ENCODE assay signal across 8 cellular contexts in genomic region chr12:57476162-57476992, GRCh38. TPM values are rescaled to one million over a fixed set of nuclear protein-coding genes. Genes with fewer than 3 reads are reported as not detected.
DNase-seq lines count a peak whose midpoint lies in the region; ATAC-seq and TF ChIP-seq lines count a peak whose summit lies in the region.

No MANE protein-coding gene starts in this region.

- peak overlapping the region; percentile 76 to 92 (median 84) for H3K27ac ChIP-seq in BLaER1 treated with 17β-estradiol and CSF1 and Interleukin-3, amounts not matched to agents 10 nM and 100 nM
- H3K27ac ChIP-seq in GM23338 (ENCODE audit: low read depth): no peak overlapping the region
- no peak overlapping the region for H3K27ac ChIP-seq in duodenal mucosa (ENCODE audit: low read depth, low read length)
- H3K27ac ChIP-seq in neural cell (ENCODE audit: low read length): no peak overlapping the region
- peak overlapping the region; percentile 75 to 90 (median 82) for H3K27ac ChIP-seq in upper lobe of left lung
- no peak overlapping the region for H3K27ac ChIP-seq in thyroid gland

- H3K4me1 Mint-ChIP-seq in GM23338 (peaks cover 44% of the 10 kb centered on the region), activated B cell treated with CpG ODN at 0.5 μM for 24 hours (peaks cover 80% of the 10 kb centered on the region)

- H3K27me3 Mint-ChIP-seq in GM23338 (ENCODE audit: insufficient read depth, low read depth, poor library complexity) (peaks cover 61% of the 10 kb centered on the region), activated B cell treated with CpG ODN at 0.5 μM for 24 hours (no peaks in the 10 kb centered on the region)

- H3F3A ChIP-seq in GM23338 (replicated peaks; ENCODE audit: low read depth) (peaks cover 9% of the 10 kb centered on the region), neural cell (ENCODE audit: insufficient read depth, low read length, poor library complexity, severe bottlenecking) (no peaks in the 10 kb centered on the region)

- no peaks in the 10 kb centered on the region; the same call in 2 of the 3 replicates for H3K9me3 Mint-ChIP-seq in GM23338
- H3K9me3 Mint-ChIP-seq in activated B cell treated with CpG ODN at 0.5 μM for 24 hours: no peaks in the 10 kb centered on the region

- TF ChIP-seq CTCF in GM23338 (conservative IDR thresholded peaks at IDR 0.05; ENCODE audit: low read depth in 2 of 2): peak; percentile 81 to 89
- TF ChIP-seq CTCF in activated B cell treated with CpG ODN at 0.5 μM for 24 hours (IDR thresholded peaks at IDR 0.05): no peak
- TF ChIP-seq CTCF in neural cell (IDR thresholded peaks at IDR 0.05; ENCODE audit: poor library complexity, severe bottlenecking): no peak
- TF ChIP-seq CTCF in upper lobe of left lung (IDR thresholded peaks at IDR 0.05): peak in 5 of 6 experiments; percentile 34 to 57 (median 48)
- no peak for TF ChIP-seq CTCF in thyroid gland (IDR thresholded peaks at IDR 0.05)

- TF ChIP-seq POLR2A in upper lobe of left lung (IDR thresholded peaks at IDR 0.05) (no peak), thyroid gland (IDR thresholded peaks at IDR 0.05) (no peak)

- H3K27ac Mint-ChIP-seq in GM23338 (no peak overlapping the region), activated B cell treated with CpG ODN at 0.5 μM for 24 hours (peak overlapping the region; percentile 100)

- H3K9ac ChIP-seq in BLaER1 treated with 17β-estradiol and CSF1 and Interleukin-3, amounts not matched to agents 10 nM and 100 nM: peak overlapping the region; percentile 80 to 91 (median 83)
- H3K9ac ChIP-seq in duodenal mucosa (ENCODE audit: low read depth in 1 of 2, low read length in 2 of 2): peak overlapping the region; percentile 43 to 45
- H3K9ac ChIP-seq in neural cell (ENCODE audit: low read length): no peak overlapping the region

- peak; percentile 79 for DNase-seq in GM23338 (ENCODE audit: low spot score)
- DNase-seq in activated B cell treated with CpG ODN at 0.5 μM for 24 hours: peak; percentile 54
- DNase-seq in upper lobe of left lung: peak; percentile 65 to 86
- DNase-seq in thyroid gland: no peak

- POLR2A ChIA-PET in activated B cell treated with CpG ODN at 0.5 μM for 24 hours (lab: Charles Lee): interaction anchor here (0.5 to 8.3 kb wide), 17 partner anchors 10 to 1301 kb away, joined by 3 to 133 read pairs (median 3); partner anchors contain the start of genes DCTN2, DDIT3, GLI1 and INHBE

- intact Hi-C loops in activated B cell treated with CpG ODN at 0.5 μM for 24 hours (cut with micrococcal nuclease) (loop anchor here (1.0 to 5.0 kb wide), 3 partner anchors 145 to 371 kb away; partner anchors contain the start of genes CDK4 and CTDSP2), thyroid gland (cut with DNase I) (no loop called here)

- TF ChIP-seq EP300 in neural cell (conservative IDR thresholded peaks at IDR 0.05; ENCODE audit: poor library complexity, severe bottlenecking): no peak
- TF ChIP-seq EP300 in upper lobe of left lung (IDR thresholded peaks at IDR 0.05): no peak

- TF ChIP-seq RAD21 in neural cell (conservative IDR thresholded peaks at IDR 0.05): no peak

- H3K27me3 ChIP-seq in BLaER1 treated with 17β-estradiol and CSF1 and Interleukin-3, amounts not matched to agents 10 nM and 100 nM: no peaks in the 10 kb centered on the region; a peak in 3 of 22 replicates
- H3K27me3 ChIP-seq in GM23338 (ENCODE audit: insufficient read depth): peaks cover 57% of the 10 kb centered on the region
- H3K27me3 ChIP-seq in duodenal mucosa (ENCODE audit: control insufficient read depth in 1 of 2, insufficient read depth in 2 of 2, low read length in 2 of 2): peaks cover 10 to 35% of the 10 kb centered on the region in 2 donors
- peaks cover 91% of the 10 kb centered on the region for H3K27me3 ChIP-seq in neural cell (ENCODE audit: insufficient read depth, low read depth, low read length)
- H3K27me3 ChIP-seq in upper lobe of left lung: peaks cover 0 to 24% (median 6%) of the 10 kb centered on the region in 4 donors
- peaks cover 14% of the 10 kb centered on the region for H3K27me3 ChIP-seq in thyroid gland

- peaks cover 17 to 46% (median 41%) of the 10 kb centered on the region in 11 experiments; a peak in 19 of 22 replicates for H3K36me3 ChIP-seq in BLaER1 treated with 17β-estradiol and CSF1 and Interleukin-3, amounts not matched to agents 10 nM and 100 nM
- no peaks in the 10 kb centered on the region for H3K36me3 ChIP-seq in GM23338 (ENCODE audit: insufficient read depth)
- H3K36me3 ChIP-seq in duodenal mucosa (ENCODE audit: control insufficient read depth in 1 of 2, insufficient read depth in 2 of 2, low read length in 2 of 2): peaks cover 0 to 12% of the 10 kb centered on the region in 2 donors
- H3K36me3 ChIP-seq in neural cell (ENCODE audit: insufficient read depth, low read length): no peaks in the 10 kb centered on the region
- peaks cover 0 to 3% (median 0%) of the 10 kb centered on the region in 4 donors for H3K36me3 ChIP-seq in upper lobe of left lung
- no peaks in the 10 kb centered on the region for H3K36me3 ChIP-seq in thyroid gland

- no peaks in the 10 kb centered on the region for H3K9me3 ChIP-seq in BLaER1 treated with 17β-estradiol and CSF1 and Interleukin-3, amounts not matched to agents 10 nM and 100 nM (replicated peaks in 1 of 11)
- no peaks in the 10 kb centered on the region for H3K9me3 ChIP-seq in duodenal mucosa (ENCODE audit: control insufficient read depth in 1 of 2, low read length in 2 of 2)
- no peaks in the 10 kb centered on the region for H3K9me3 ChIP-seq in neural cell (ENCODE audit: low read length)
- H3K9me3 ChIP-seq in upper lobe of left lung: no peaks in the 10 kb centered on the region
- no peaks in the 10 kb centered on the region for H3K9me3 ChIP-seq in thyroid gland

- H3K79me2 ChIP-seq in GM23338 (replicated peaks; ENCODE audit: insufficient read depth) (no peaks in the 10 kb centered on the region), neural cell (replicated peaks; ENCODE audit: insufficient read depth, low read length) (no peaks in the 10 kb centered on the region)

- peak overlapping the region; percentile 98 for H2AFZ ChIP-seq in GM23338
- no peak overlapping the region for H2AFZ ChIP-seq in neural cell (ENCODE audit: low read depth, low read length)

- peaks cover 58 to 85% (median 65%) of the 10 kb centered on the region in 10 experiments for H3K4me1 ChIP-seq in BLaER1 treated with 17β-estradiol and CSF1 and Interleukin-3, amounts not matched to agents 10 nM and 100 nM
- H3K4me1 ChIP-seq in GM23338 (ENCODE audit: insufficient read depth) (peaks cover 38% of the 10 kb centered on the region), duodenal mucosa (ENCODE audit: control insufficient read depth in 1 of 2, insufficient read depth in 2 of 2, low read length in 2 of 2) (peaks cover 34 to 49% of the 10 kb centered on the region in 2 donors), upper lobe of left lung (peaks cover 16 to 37% (median 25%) of the 10 kb centered on the region in 4 donors), thyroid gland (peaks cover 13 to 16% of the 10 kb centered on the region in 2 donors)

- H3K36me3 Mint-ChIP-seq in GM23338 (ENCODE audit: low read depth): peaks cover 8% of the 10 kb centered on the region; the same call in 1 of the 3 replicates
- peaks cover 31% of the 10 kb centered on the region for H3K36me3 Mint-ChIP-seq in activated B cell treated with CpG ODN at 0.5 μM for 24 hours (ENCODE audit: low read depth)

- 12 to 13% methylated on average over 28 to 29 of the region's 29 CpGs for WGBS in upper lobe of left lung, 2 donors
- WGBS in thyroid gland, 2 donors: 17 to 27% methylated on average over 21 of the region's 29 CpGs

- peaks cover 0 to 47% (median 18%) of the 10 kb centered on the region in 11 experiments; a peak in 10 of 22 replicates for H4K20me1 ChIP-seq in BLaER1 treated with 17β-estradiol and CSF1 and Interleukin-3, amounts not matched to agents 10 nM and 100 nM
- H4K20me1 ChIP-seq in GM23338 (replicated peaks; ENCODE audit: insufficient read depth): no peaks in the 10 kb centered on the region
- no peaks in the 10 kb centered on the region for H4K20me1 ChIP-seq in neural cell (ENCODE audit: insufficient read depth)

- H3K4me3 Mint-ChIP-seq in GM23338: peak overlapping the region; percentile 75
- H3K4me3 Mint-ChIP-seq in activated B cell treated with CpG ODN at 0.5 μM for 24 hours: peak overlapping the region; percentile 93

- CTCF ChIA-PET in activated B cell treated with CpG ODN at 0.5 μM for 24 hours (lab: Charles Lee): interaction anchor here (1.0 to 7.3 kb wide), 3 partner anchors 10 to 48 kb away, joined by 3 to 74 read pairs (median 7); partner anchors contain the start of gene GLI1

- H3K9me2 ChIP-seq in GM23338 (ENCODE audit: insufficient read depth) (no peaks in the 10 kb centered on the region), neural cell (ENCODE audit: insufficient read depth, low read length) (no peaks in the 10 kb centered on the region)

- H3K4me2 ChIP-seq in BLaER1 treated with 17β-estradiol and CSF1 and Interleukin-3, amounts not matched to agents 10 nM and 100 nM: peak overlapping the region; percentile 97 to 100 (median 99)
- peak overlapping the region; percentile 98 for H3K4me2 ChIP-seq in GM23338
- no peak overlapping the region for H3K4me2 ChIP-seq in neural cell (ENCODE audit: low read length)

- H3K4me3 ChIP-seq in BLaER1 treated with 17β-estradiol and CSF1 and Interleukin-3, amounts not matched to agents 10 nM and 100 nM: peak overlapping the region; percentile 56 to 88 (median 74)
- peak overlapping the region; percentile 82 for H3K4me3 ChIP-seq in GM23338
- peak overlapping the region; percentile 66 to 72 for H3K4me3 ChIP-seq in duodenal mucosa (ENCODE audit: low read depth in 1 of 2, low read length in 2 of 2)
- peak overlapping the region; percentile 61 for H3K4me3 ChIP-seq in neural cell (ENCODE audit: low read length)
- peak overlapping the region in 3 of 4 donors; percentile 40 to 54 (median 50) for H3K4me3 ChIP-seq in upper lobe of left lung
- peak overlapping the region in 1 of 3 donors; percentile 14 for H3K4me3 ChIP-seq in thyroid gland (replicated peaks in 1 of 3)

- ATAC-seq in GM23338 (peak; percentile 68), activated B cell treated with CpG ODN at 0.5 μM for 24 hours (ENCODE audit: low read depth) (peak; percentile 38), upper lobe of left lung (ENCODE audit: low FRiP score in 2 of 2) (peak; percentile 40 to 56), GM19467 (IDR thresholded peaks at IDR 0.05; ENCODE audit: unreplicated experiment) (no peak)

RNA-seq across cellular contexts. Expression of gene ARHGAP9, which starts 3.3 kb away (rescaled TPM):
- 4.6 and 7.1 TPM in 2 replicates for total RNA-seq in GM23338 (2014; rRNA removed; shearing (Covaris generic))
- 4.5 and 4.9 TPM in 2 replicates for polyA plus RNA-seq in GM23338 (2016; fragmentation: Nextera tagmentation; extraction: Ambion mirVana)
- 98.8 and 104 TPM in 2 replicates for total RNA-seq in activated B cell treated with CpG ODN at 0.5 μM for 24 hours
- polyA plus RNA-seq in neural cell: not detected in 2 replicates
- polyA minus RNA-seq in neural cell: not detected in 2 replicates
- 100 to 1,000 TPM in 1 of 6 donors, 10 to 100 TPM in 5; 29.2 to 131 (median 43.7) TPM for total RNA-seq in upper lobe of left lung
- 1 to 10 TPM; 3.2 to 6.3 (median 4.6) TPM for total RNA-seq in thyroid gland

RNA-seq across cellular contexts. Expression of gene MARS1, which starts 11.5 kb away (rescaled TPM):
- total RNA-seq in GM23338 (2014; rRNA removed; shearing (Covaris generic)): 247 and 266 TPM in 2 replicates
- 351 and 389 TPM in 2 replicates for polyA plus RNA-seq in GM23338 (2016; fragmentation: Nextera tagmentation; extraction: Ambion mirVana)
- 368 and 425 TPM in 2 replicates for total RNA-seq in activated B cell treated with CpG ODN at 0.5 μM for 24 hours
- 312 and 321 TPM in 2 replicates for polyA plus RNA-seq in neural cell
- 115 and 122 TPM in 2 replicates for polyA minus RNA-seq in neural cell
- total RNA-seq in upper lobe of left lung: 100 to 1,000 TPM in 3 of 6 donors, 10 to 100 TPM in 3; 73.9 to 189 (median 101) TPM
- total RNA-seq in thyroid gland: 100 to 1,000 TPM in 2 of 4 donors, 10 to 100 TPM in 2; 55.2 to 173 (median 97.8) TPM

RNA-seq across cellular contexts. Expression of gene GLI1, which starts 16.8 kb away (rescaled TPM):
- total RNA-seq in GM23338 (2014; rRNA removed; shearing (Covaris generic)): 16.1 and 18.1 TPM in 2 replicates
- 4.8 and 5.6 TPM in 2 replicates for polyA plus RNA-seq in GM23338 (2016; fragmentation: Nextera tagmentation; extraction: Ambion mirVana)
- total RNA-seq in activated B cell treated with CpG ODN at 0.5 μM for 24 hours: 0.51 and 1.3 TPM in 2 replicates
- 4.2 TPM in 1 of 2 replicates, not detected in the other for polyA plus RNA-seq in neural cell
- polyA minus RNA-seq in neural cell: 0.24 and 0.58 TPM in 2 replicates
- 1 to 10 TPM in 2 of 6 donors, under 1 TPM in 2, not detected in 2; 0.69 to 3.0 (median 1.5) TPM for total RNA-seq in upper lobe of left lung
- 1 to 10 TPM in 3 of 4 donors, not detected in 1; 1.1 to 2.2 (median 1.6) TPM for total RNA-seq in thyroid gland

RNA-seq across cellular contexts. Expression of gene INHBE, which starts 21.3 kb away (rescaled TPM):
- total RNA-seq in GM23338 (2014; rRNA removed; shearing (Covaris generic)): 19.4 and 29.0 TPM in 2 replicates
- polyA plus RNA-seq in GM23338 (2016; fragmentation: Nextera tagmentation; extraction: Ambion mirVana) (5.6 and 7.4 TPM in 2 replicates), neural cell (0.30 and 2.3 TPM in 2 replicates)
- total RNA-seq in activated B cell treated with CpG ODN at 0.5 μM for 24 hours (0.07 and 0.29 TPM in 2 replicates), upper lobe of left lung (under 1 TPM in 1 of 6 donors, not detected in 5; 0.11 TPM), thyroid gland (not detected)
- not detected in 2 replicates for polyA minus RNA-seq in neural cell

RNA-seq across cellular contexts. Expression of gene INHBC, which starts 41.8 kb away (rescaled TPM):
- total RNA-seq in GM23338 (2014; rRNA removed; shearing (Covaris generic)): not detected in 2 replicates
- polyA plus RNA-seq in GM23338 (2016; fragmentation: Nextera tagmentation; extraction: Ambion mirVana) (0.53 TPM in 1 of 2 replicates, not detected in the other), neural cell (not detected in 2 replicates)
- total RNA-seq in activated B cell treated with CpG ODN at 0.5 μM for 24 hours (0.10 TPM in 1 of 2 replicates, not detected in the other), upper lobe of left lung (not detected), thyroid gland (under 1 TPM in 3 of 4 donors, not detected in 1; 0.33 to 0.63 (median 0.54) TPM)
- not detected in 2 replicates for polyA minus RNA-seq in neural cell

Comparison
In these comparisons a context has a peak if more than half of its experiments do, and no peak if none do; other contexts are left out.
1. H3K27ac ChIP-seq: peak in BLaER1 treated with 17β-estradiol and CSF1 and Interleukin-3, amounts not matched to agents 10 nM and 100 nM (11 of 11) and upper lobe of left lung (4 of 4); none in GM23338 (single experiment), duodenal mucosa (single experiment), neural cell (single experiment) and thyroid gland (0 of 3).
2. DNase-seq: peak in GM23338 (single experiment), activated B cell treated with CpG ODN at 0.5 μM for 24 hours (single experiment) and upper lobe of left lung (2 of 2); none in thyroid gland (0 of 2).
3. CTCF ChIP-seq: peak in GM23338 (2 of 2) and upper lobe of left lung (5 of 6); none in activated B cell treated with CpG ODN at 0.5 μM for 24 hours (single experiment), neural cell (single experiment) and thyroid gland (0 of 6).